In genomic region chr5:134556994-134557393, GRCh38 we compare ENCODE assay signal across 19 cellular contexts. TPM values are rescaled to one million over a fixed set of nuclear protein-coding genes. Genes with fewer than 3 reads are reported as not detected.
A peak's percentile ranks its signal among the peaks of the same experiment; 100 is the strongest.
DNase-seq lines count a peak whose midpoint lies in the region; ATAC-seq and TF ChIP-seq lines count a peak whose summit lies in the region.
"Had no signal": no experiment of that assay in that cellular context is flagged by ENCODE, and none has a peak within 500 bp of the region (broad histone marks: within the 10 kb centered on the region; RNA-seq: fewer than 3 reads in every experiment).

No MANE protein-coding gene starts in this region.

- TF ChIP-seq CTCF in endothelial cell (IDR thresholded peaks at IDR 0.05; ENCODE audit: unreplicated experiment), result no peak
- TF ChIP-seq CTCF in progenitor cell of endocrine pancreas (IDR thresholded peaks at IDR 0.05; ENCODE audit: unreplicated experiment), result no peak

- CTCF ChIA-PET in activated CD4-positive, alpha-beta memory T cell treated with anti-CD3 and anti-CD28 coated beads for 36 hours (lab: Charles Lee), result interaction anchor here (0.6 kb wide), 1 partner anchor 30 kb away, joined by 3 read pairs; no protein-coding TSS in a partner anchor

- H3K36me3 Mint-ChIP-seq in activated naive CD4-positive, alpha-beta T cell treated with anti-CD3 and anti-CD28 coated beads, Interleukin-2, amount 50 U/mL, for 24 hours, result peaks cover 10% of the 10 kb centered on the region
- peaks cover 37% of the 10 kb centered on the region for H3K36me3 Mint-ChIP-seq in activated CD4-positive, alpha-beta memory T cell treated with anti-CD3 and anti-CD28 coated beads for 36 hours
- H3K36me3 Mint-ChIP-seq in endothelial cell (ENCODE audit: low read depth, unreplicated experiment) (peaks cover 7% of the 10 kb centered on the region), progenitor cell of endocrine pancreas (ENCODE audit: insufficient read depth) (peaks cover 2% of the 10 kb centered on the region)

- intact Hi-C loops in activated CD4-positive, alpha-beta memory T cell treated with anti-CD3 and anti-CD28 coated beads for 36 hours (cut with micrococcal nuclease), result loop anchor here (1.0 kb wide), 2 partner anchors 30 kb away; no protein-coding TSS in a partner anchor

- H3K27ac Mint-ChIP-seq in activated naive CD4-positive, alpha-beta T cell treated with anti-CD3 and anti-CD28 coated beads, Interleukin-2, amount 50 U/mL, for 24 hours, result peak overlapping the region; percentile 93
- peak overlapping the region; percentile 75 for H3K27ac Mint-ChIP-seq in activated CD4-positive, alpha-beta memory T cell treated with anti-CD3 and anti-CD28 coated beads for 36 hours
- H3K27ac Mint-ChIP-seq in endothelial cell (ENCODE audit: unreplicated experiment), result peak overlapping the region; percentile 42
- peak overlapping the region; percentile 28 to 47 for H3K27ac Mint-ChIP-seq in stimulated activated naive CD8-positive, alpha-beta T cell treated with anti-CD3 and anti-CD28 coated beads, Interleukin-15, amount 100 ng/mL, for 72 hours
- no peak overlapping the region for H3K27ac Mint-ChIP-seq in progenitor cell of endocrine pancreas

- H3K27me3 Mint-ChIP-seq in activated naive CD4-positive, alpha-beta T cell treated with anti-CD3 and anti-CD28 coated beads, Interleukin-2, amount 50 U/mL, for 24 hours, result no peaks in the 10 kb centered on the region
- no peaks in the 10 kb centered on the region for H3K27me3 Mint-ChIP-seq in activated CD4-positive, alpha-beta memory T cell treated with anti-CD3 and anti-CD28 coated beads for 36 hours
- H3K27me3 Mint-ChIP-seq in endothelial cell (ENCODE audit: unreplicated experiment), result peaks cover 6% of the 10 kb centered on the region
- no peaks in the 10 kb centered on the region for H3K27me3 Mint-ChIP-seq in stimulated activated naive CD8-positive, alpha-beta T cell treated with anti-CD3 and anti-CD28 coated beads, Interleukin-15, amount 100 ng/mL, for 72 hours
- H3K27me3 Mint-ChIP-seq in progenitor cell of endocrine pancreas, result no peaks in the 10 kb centered on the region

- no peaks in the 10 kb centered on the region for H3K9me3 Mint-ChIP-seq in activated naive CD4-positive, alpha-beta T cell treated with anti-CD3 and anti-CD28 coated beads, Interleukin-2, amount 50 U/mL, for 24 hours
- no peaks in the 10 kb centered on the region for H3K9me3 Mint-ChIP-seq in activated CD4-positive, alpha-beta memory T cell treated with anti-CD3 and anti-CD28 coated beads for 36 hours
- H3K9me3 Mint-ChIP-seq in endothelial cell (ENCODE audit: unreplicated experiment), result peaks cover 5% of the 10 kb centered on the region
- no peaks in the 10 kb centered on the region for H3K9me3 Mint-ChIP-seq in stimulated activated naive CD8-positive, alpha-beta T cell treated with anti-CD3 and anti-CD28 coated beads, Interleukin-15, amount 100 ng/mL, for 72 hours
- H3K9me3 Mint-ChIP-seq in progenitor cell of endocrine pancreas (ENCODE audit: low read depth), result no peaks in the 10 kb centered on the region

- ATAC-seq in stimulated activated naive CD8-positive, alpha-beta T cell treated with anti-CD3 and anti-CD28 coated beads, Interleukin-15, amount 100 ng/mL, for 72 hours, result no peak
- ATAC-seq: activated CD4-positive, CD25-positive, alpha-beta regulatory T cell treated with anti-CD3 and anti-CD28 coated beads, Interleukin-2, amount 50 U/mL, for 24 hours; heart right ventricle; sciatic nerve had no signal

- peaks cover 43% of the 10 kb centered on the region for H3K4me1 Mint-ChIP-seq in activated naive CD4-positive, alpha-beta T cell treated with anti-CD3 and anti-CD28 coated beads, Interleukin-2, amount 50 U/mL, for 24 hours
- H3K4me1 Mint-ChIP-seq in activated CD4-positive, alpha-beta memory T cell treated with anti-CD3 and anti-CD28 coated beads for 36 hours (ENCODE audit: low read depth), result peaks cover 40% of the 10 kb centered on the region
- H3K4me1 Mint-ChIP-seq in endothelial cell (ENCODE audit: unreplicated experiment) (peaks cover 6% of the 10 kb centered on the region), progenitor cell of endocrine pancreas (ENCODE audit: low read depth) (no peaks in the 10 kb centered on the region)
- peaks cover 55% of the 10 kb centered on the region for H3K4me1 Mint-ChIP-seq in stimulated activated naive CD8-positive, alpha-beta T cell treated with anti-CD3 and anti-CD28 coated beads, Interleukin-15, amount 100 ng/mL, for 72 hours

- peak overlapping the region; percentile 58 for H3K4me3 Mint-ChIP-seq in activated naive CD4-positive, alpha-beta T cell treated with anti-CD3 and anti-CD28 coated beads, Interleukin-2, amount 50 U/mL, for 24 hours
- peak overlapping the region; percentile 0 for H3K4me3 Mint-ChIP-seq in activated CD4-positive, alpha-beta memory T cell treated with anti-CD3 and anti-CD28 coated beads for 36 hours
- H3K4me3 Mint-ChIP-seq in endothelial cell (ENCODE audit: unreplicated experiment) (peak overlapping the region; percentile 77), progenitor cell of endocrine pancreas (ENCODE audit: low read depth) (no peak overlapping the region)
- H3K4me3 Mint-ChIP-seq in stimulated activated naive CD8-positive, alpha-beta T cell treated with anti-CD3 and anti-CD28 coated beads, Interleukin-15, amount 100 ng/mL, for 72 hours, result peak overlapping the region; percentile 55 to 73

- DNase-seq in activated naive CD4-positive, alpha-beta T cell treated with Interleukin-2 at 50 U/mL for 16 hours, result no peak
- DNase-seq in activated CD4-positive, alpha-beta memory T cell treated with anti-CD3 and anti-CD28 coated beads for 36 hours, result no peak
- DNase-seq in endothelial cell (ENCODE audit: low spot score) (no peak), NCI-H524 treated with DMSO at 0.1 percent for 48 hours (lab: John Stamatoyannopoulos, UW) (no peak), AML-193 (lab: John Stamatoyannopoulos, UW) (no peak), progenitor cell of endocrine pancreas (ENCODE audit: low spot score, unreplicated experiment) (no peak)
- DNase-seq in stimulated activated naive CD8-positive, alpha-beta T cell treated with anti-CD3 and anti-CD28 coated beads, Interleukin-15, amount 100 ng/mL, for 72 hours, result no peak
- DNase-seq: brain microvascular endothelial cell, dorsolateral prefrontal cortex, esophagus squamous epithelium, GM23248, heart right ventricle, Kasumi-1, NCI-H1417 treated with DMSO at 0.1 percent for 48 hours, RPMI8226, SW 1271 had no signal

- POLR2A ChIA-PET in activated CD4-positive, alpha-beta memory T cell treated with anti-CD3 and anti-CD28 coated beads for 36 hours (lab: Charles Lee), result no interaction called here

RNA-seq across cellular contexts. Expression of gene JADE2, which starts 31.5 kb away (rescaled TPM):
- total RNA-seq in activated CD4-positive, alpha-beta memory T cell treated with anti-CD3 and anti-CD28 coated beads for 36 hours, result 10 to 100 TPM; 79.4 to 81.6 TPM
- total RNA-seq in endothelial cell (ENCODE audit: unreplicated experiment), result 3.0 TPM
- 6.7 and 7.8 TPM in 2 replicates for total RNA-seq in progenitor cell of endocrine pancreas
